25 cellular contexts compared by ENCODE assay signal in the genomic region with DNA sequence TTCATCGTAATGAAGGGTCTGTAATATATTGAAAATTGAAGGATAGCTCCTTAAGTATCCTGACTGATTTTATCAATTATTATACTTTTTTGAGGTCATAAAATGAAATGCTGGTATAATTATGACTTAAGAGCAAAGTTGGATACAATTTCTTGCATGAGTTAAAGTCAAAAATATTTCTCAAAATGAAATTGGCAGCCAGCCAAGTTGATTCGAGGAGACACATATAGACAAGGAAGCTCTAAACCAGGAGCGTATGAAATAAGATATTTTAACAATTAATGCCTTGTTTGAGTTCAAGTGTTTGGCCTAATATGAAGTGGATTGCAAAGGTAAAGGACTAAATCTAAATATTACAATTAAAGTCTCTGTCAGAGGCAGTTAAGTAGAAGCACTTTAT.
DNase-seq lines count a peak whose midpoint lies in the region; TF ChIP-seq lines count a peak whose summit lies in the region.
"Had no signal": no experiment of that assay in that cellular context is flagged by ENCODE, and none has a peak within 500 bp of the region (broad histone marks: within the 10 kb centered on the region; RNA-seq: fewer than 3 reads in every experiment).

No MANE protein-coding gene starts in this region.

- no peaks in the 10 kb centered on the region for H3K36me3 Mint-ChIP-seq in activated CD4-positive, alpha-beta memory T cell treated with anti-CD3 and anti-CD28 coated beads, Interleukin-2, amount 10 ng/mL, durations not matched to agents 7 days and 5 days (ENCODE audit: low read depth)
- H3K36me3 Mint-ChIP-seq: activated CD4-positive, alpha-beta memory T cell treated with anti-CD3 and anti-CD28 coated beads for 36 hours; activated naive CD4-positive, alpha-beta T cell treated with anti-CD3 and anti-CD28 coated beads, Interleukin-2, amount 50 U/mL, for 24 hours; naive thymus-derived CD4-positive, alpha-beta T cell had no signal

- WGBS in mammary epithelial cell (ENCODE audit: low coverage, missing lambda C conversion rate), result 33% methylated on average over 3 of the region's 3 CpGs

- H3K4me1 Mint-ChIP-seq in activated CD4-positive, alpha-beta memory T cell treated with anti-CD3 and anti-CD28 coated beads, Interleukin-2, amount 10 ng/mL, durations not matched to agents 7 days and 5 days, result no peaks in the 10 kb centered on the region
- H3K4me1 Mint-ChIP-seq: activated naive CD4-positive, alpha-beta T cell treated with anti-CD3 and anti-CD28 coated beads, Interleukin-2, amount 50 U/mL, for 24 hours; naive thymus-derived CD4-positive, alpha-beta T cell had no signal

- DNase-seq in NCI-H510A treated with DMSO at 0.1 percent for 48 hours (lab: John Stamatoyannopoulos, UW) (peak; percentile 23), NCI-H510A (lab: John Stamatoyannopoulos, UW) (no peak), NCI-H128 (lab: John Stamatoyannopoulos, UW; ENCODE audit: unreplicated experiment) (peak; percentile 30), mammary epithelial cell (peak; percentile 13), lung microvascular endothelial cell (ENCODE audit: low read depth in 2 of 2) (peak; percentile 4 to 39), DMS114 treated with DMSO at 0.1 percent for 48 hours (lab: John Stamatoyannopoulos, UW; ENCODE audit: unreplicated experiment) (no peak), NCI-H1436 (lab: John Stamatoyannopoulos, UW) (no peak)
- DNase-seq in activated CD4-positive, alpha-beta memory T cell treated with anti-CD3 and anti-CD28 coated beads, Interleukin-2, amount 10 ng/mL, durations not matched to agents 7 days and 5 days, result no peak
- DNase-seq: activated CD4-positive, alpha-beta memory T cell treated with anti-CD3 and anti-CD28 coated beads for 36 hours; activated T-cell treated with anti-CD3 and anti-CD28 coated beads, Interleukin-2, amount 50 U/mL, for 1 hour; body of pancreas; DMS153; dorsolateral prefrontal cortex; mesenchymal stem cell; naive thymus-derived CD4-positive, alpha-beta T cell; NCI-H1930; NK-92 treated with Interleukin-12 subunit alpha and Interleukin-12 subunit beta, amount 100 ng/mL, for 24 hours; ovary; stimulated activated naive CD4-positive, alpha-beta T cell; T-helper 1 cell; tibial artery had no signal

- CTCF ChIA-PET in mammary epithelial cell (lab: Charles Lee; ENCODE audit: low non-redundant PET), result interaction anchor here (0.8 kb wide), 1 partner anchor 239 kb away, joined by 10 read pairs; no protein-coding TSS in a partner anchor
- CTCF ChIA-PET in activated CD4-positive, alpha-beta memory T cell treated with anti-CD3 and anti-CD28 coated beads, Interleukin-2, amount 10 ng/mL, durations not matched to agents 7 days and 5 days (lab: Charles Lee), result no interaction called here

- intact Hi-C loops in mammary epithelial cell (cut with micrococcal nuclease), result no loop called here

- H3K27me3 Mint-ChIP-seq in activated CD4-positive, alpha-beta memory T cell treated with anti-CD3 and anti-CD28 coated beads, Interleukin-2, amount 10 ng/mL, durations not matched to agents 7 days and 5 days, result no peaks in the 10 kb centered on the region
- H3K27me3 Mint-ChIP-seq: activated CD4-positive, alpha-beta memory T cell treated with anti-CD3 and anti-CD28 coated beads for 36 hours; activated naive CD4-positive, alpha-beta T cell treated with anti-CD3 and anti-CD28 coated beads, Interleukin-2, amount 50 U/mL, for 24 hours had no signal

- in situ Hi-C loops in mammary epithelial cell (cut with MboI; ENCODE audit: low sequenced_read_pairs in 2 of 2), result no loop called here

- no peak overlapping the region for H3K27ac ChIP-seq in mammary epithelial cell (ENCODE audit: insufficient read depth, low read depth, low read length)
- H3K27ac ChIP-seq: A549, body of pancreas, C4-2B, dorsolateral prefrontal cortex, ovary, tibial artery, VCaP had no signal

- H3K27ac Mint-ChIP-seq in activated CD4-positive, alpha-beta memory T cell treated with anti-CD3 and anti-CD28 coated beads, Interleukin-2, amount 10 ng/mL, durations not matched to agents 7 days and 5 days, result no peak overlapping the region
- H3K27ac Mint-ChIP-seq: activated CD4-positive, alpha-beta memory T cell treated with anti-CD3 and anti-CD28 coated beads for 36 hours; activated naive CD4-positive, alpha-beta T cell treated with anti-CD3 and anti-CD28 coated beads, Interleukin-2, amount 50 U/mL, for 24 hours; naive thymus-derived CD4-positive, alpha-beta T cell had no signal

- no peak overlapping the region for H3K9ac ChIP-seq in mammary epithelial cell (ENCODE audit: insufficient read depth, low read length)

- no peaks in the 10 kb centered on the region for H3K79me2 ChIP-seq in mammary epithelial cell (ENCODE audit: insufficient read depth, low read length)

- no peaks in the 10 kb centered on the region for H3K9me3 Mint-ChIP-seq in activated CD4-positive, alpha-beta memory T cell treated with anti-CD3 and anti-CD28 coated beads, Interleukin-2, amount 10 ng/mL, durations not matched to agents 7 days and 5 days
- H3K9me3 Mint-ChIP-seq: activated CD4-positive, alpha-beta memory T cell treated with anti-CD3 and anti-CD28 coated beads for 36 hours; activated naive CD4-positive, alpha-beta T cell treated with anti-CD3 and anti-CD28 coated beads, Interleukin-2, amount 50 U/mL, for 24 hours had no signal

- H3K27me3 ChIP-seq in mammary epithelial cell (ENCODE audit: insufficient read depth, low read length), result no peaks in the 10 kb centered on the region
- H3K27me3 ChIP-seq: body of pancreas, dorsolateral prefrontal cortex, ovary, tibial artery had no signal

- H3K9me3 ChIP-seq in mammary epithelial cell (replicated peaks; ENCODE audit: insufficient read depth, low read length), result no peaks in the 10 kb centered on the region
- H3K9me3 ChIP-seq: A549, body of pancreas, ovary, tibial artery had no signal

- POLR2A ChIA-PET in activated CD4-positive, alpha-beta memory T cell treated with anti-CD3 and anti-CD28 coated beads, Interleukin-2, amount 10 ng/mL, durations not matched to agents 7 days and 5 days (lab: Charles Lee), result no interaction called here

- no peaks in the 10 kb centered on the region for H3K36me3 ChIP-seq in mammary epithelial cell (ENCODE audit: insufficient read depth, low read length)
- H3K36me3 ChIP-seq: ovary, tibial artery had no signal

- no peak overlapping the region for H3K4me3 Mint-ChIP-seq in activated CD4-positive, alpha-beta memory T cell treated with anti-CD3 and anti-CD28 coated beads, Interleukin-2, amount 10 ng/mL, durations not matched to agents 7 days and 5 days
- H3K4me3 Mint-ChIP-seq: activated CD4-positive, alpha-beta memory T cell treated with anti-CD3 and anti-CD28 coated beads for 36 hours; activated naive CD4-positive, alpha-beta T cell treated with anti-CD3 and anti-CD28 coated beads, Interleukin-2, amount 50 U/mL, for 24 hours; naive thymus-derived CD4-positive, alpha-beta T cell had no signal

- H4K20me1 ChIP-seq in mammary epithelial cell (ENCODE audit: insufficient read depth, low read length), result no peaks in the 10 kb centered on the region

- no peak overlapping the region for H2AFZ ChIP-seq in mammary epithelial cell (ENCODE audit: low read depth, low read length)

- dilution Hi-C loops in mammary epithelial cell (cut with HindIII; ENCODE audit: low sequenced_read_pairs), result no loop called here

- no peak for TF ChIP-seq CTCF in mammary epithelial cell (conservative IDR thresholded peaks at IDR 0.05 in 1 of 2, IDR thresholded peaks at IDR 0.05 in 1 of 2; ENCODE audit: extremely low read depth in 1 of 2, insufficient read depth in 1 of 2, low read depth in 1 of 2, low read length in 2 of 2)

- BruUV-seq in mammary epithelial cell (replicated peaks; lab: Mats Ljungman, UMichigan), result no TSS peak

- no peaks in the 10 kb centered on the region for H3K4me1 ChIP-seq in mammary epithelial cell (ENCODE audit: insufficient read depth, low read length)
- H3K4me1 ChIP-seq: A549, body of pancreas, tibial artery had no signal

- no peak overlapping the region for H3K4me2 ChIP-seq in mammary epithelial cell (ENCODE audit: insufficient read depth, low read depth, low read length)
- H3K4me2 ChIP-seq: A549 had no signal

- no peak overlapping the region for H3K4me3 ChIP-seq in mammary epithelial cell (replicated peaks in 1 of 3; ENCODE audit: insufficient read depth in 1 of 3, low read depth in 2 of 3, low read length in 3 of 3)
- H3K4me3 ChIP-seq: A549, body of pancreas, dorsolateral prefrontal cortex, ovary, tibial artery had no signal

Comparison
In these comparisons a context has a peak if more than half of its experiments do, and no peak if none do; other contexts are left out.
1. DNase-seq: peak in NCI-H510A treated with DMSO at 0.1 percent for 48 hours (single experiment), NCI-H128 (single experiment), mammary epithelial cell (single experiment) and lung microvascular endothelial cell (2 of 2); none in NCI-H510A (single experiment), DMS114 treated with DMSO at 0.1 percent for 48 hours (single experiment), activated CD4-positive, alpha-beta memory T cell treated with anti-CD3 and anti-CD28 coated beads, Interleukin-2, amount 10 ng/mL, durations not matched to agents 7 days and 5 days (single experiment) and NCI-H1436 (single experiment).